ENCODE assay signal across 4 cellular contexts in genomic region chr22:42112793-42113192, GRCh38. TPM values are rescaled to one million over a fixed set of nuclear protein-coding genes. Genes with fewer than 3 reads are reported as not detected.
DNase-seq lines count a peak whose midpoint lies in the region; TF ChIP-seq lines count a peak whose summit lies in the region.
"Not testable (repeated sequence)": the region's sequence is repeated elsewhere in the genome, so short reads cannot be mapped to it uniquely, and the experiment has no call there.

No MANE protein-coding gene starts in this region.

- H3K9me3 ChIP-seq in HUES6 (ENCODE audit: control insufficient read depth, insufficient read depth, low read depth, low read length) = peaks cover 25% of the 10 kb centered on the region
- not testable (repeated sequence) for H3K9me3 ChIP-seq in SK-N-SH

- peak; percentile 18; the same call in 1 of the 2 replicates for TF ChIP-seq CTCF in AG10803 (conservative IDR thresholded peaks at IDR 0.05; ENCODE audit: low read length)
- TF ChIP-seq CTCF in SK-N-SH (IDR thresholded peaks at IDR 0.05); fibroblast of villous mesenchyme (IDR thresholded peaks at IDR 0.05; ENCODE audit: insufficient read depth, low read depth, low read length): not testable (repeated sequence)

- H3K4me3 ChIP-seq in AG10803 (ENCODE audit: low read length); HUES6 (ENCODE audit: low read depth, low read length); SK-N-SH (ENCODE audit: low read depth in 2 of 2, low read length in 1 of 2); fibroblast of villous mesenchyme (ENCODE audit: low read depth, low read length): not testable (repeated sequence)

- CTCF ChIA-PET in SK-N-SH (lab: Yijun Ruan, JAX) = interaction anchor here (0.7 to 1.4 kb wide), 6 partner anchors 9 to 332 kb away, joined by 3 to 11 read pairs (median 6); partner anchors contain the start of gene NDUFA6

- DNase-seq in AG10803 (ENCODE audit: low read depth) = not testable (repeated sequence)
- peak; percentile 50 for DNase-seq in SK-N-SH
- peak; percentile 16 for DNase-seq in fibroblast of villous mesenchyme (ENCODE audit: low read depth)

- peak; percentile 54 for TF ChIP-seq RAD21 in SK-N-SH (IDR thresholded peaks at IDR 0.05; ENCODE audit: low read length)

- H3K9me2 ChIP-seq in SK-N-SH = not testable (repeated sequence)

- not testable (repeated sequence) for H3K36me3 ChIP-seq in HUES6 (ENCODE audit: control insufficient read depth, insufficient read depth, low read length); SK-N-SH (replicated peaks in 1 of 2; ENCODE audit: control insufficient read depth in 1 of 2, insufficient read depth in 2 of 2, low read length in 1 of 2)

- POLR2A ChIA-PET in SK-N-SH (lab: Yijun Ruan, JAX) = not testable (repeated sequence)

- H3K9ac ChIP-seq in HUES6 (ENCODE audit: low read length) = peak overlapping the region; percentile 49
- not testable (repeated sequence) for H3K9ac ChIP-seq in SK-N-SH

- not testable (repeated sequence) for H3K4me1 ChIP-seq in HUES6 (ENCODE audit: control insufficient read depth, insufficient read depth, low read length); SK-N-SH (ENCODE audit: control insufficient read depth in 1 of 2, insufficient read depth in 2 of 2, low read depth in 1 of 2, low read length in 1 of 2)

- 20% methylated on average over 2 of the region's 4 CpGs for WGBS in SK-N-SH (ENCODE audit: low lambda C conversion rate)

- not testable (repeated sequence) for H2AFZ ChIP-seq in SK-N-SH (ENCODE audit: low read depth)

- not testable (repeated sequence) for H3K79me2 ChIP-seq in SK-N-SH (ENCODE audit: insufficient read depth)

- not testable (repeated sequence) for TF ChIP-seq EP300 in SK-N-SH (IDR thresholded peaks at IDR 0.05; ENCODE audit: borderline replicate concordance in 1 of 2, low read depth in 1 of 2, low read length in 1 of 2)

- H3K4me2 ChIP-seq in SK-N-SH = not testable (repeated sequence)

- not testable (repeated sequence) for H4K20me1 ChIP-seq in SK-N-SH (ENCODE audit: insufficient read depth)

- peak overlapping the region; percentile 67; the same call in 1 of the 2 replicates for H3K27ac ChIP-seq in HUES6 (ENCODE audit: low read depth, low read length)
- H3K27ac ChIP-seq in SK-N-SH (ENCODE audit: low read depth in 2 of 2, low read length in 1 of 2) = not testable (repeated sequence)

- H3F3A ChIP-seq in SK-N-SH (replicated peaks; ENCODE audit: insufficient read depth) = not testable (repeated sequence)

- H3K27me3 ChIP-seq in HUES6 (ENCODE audit: control insufficient read depth, insufficient read depth, low read length); SK-N-SH (ENCODE audit: insufficient read depth): not testable (repeated sequence)

RNA-seq across cellular contexts. Expression of gene CYP2D6, which starts 17.8 kb away (rescaled TPM):
- 0.26 and 0.32 TPM in 2 replicates for polyA plus RNA-seq in SK-N-SH (2012; rRNA removed)
- 0.03 and 0.05 TPM in 2 replicates for polyA plus RNA-seq in SK-N-SH (2012; cell fraction: cytosol; rRNA removed)
- 5.0 and 6.1 TPM in 2 replicates for polyA plus RNA-seq in SK-N-SH (2012; cell fraction: nucleus; rRNA removed)
- total RNA-seq in fibroblast of villous mesenchyme = under 0.01 and 0.32 TPM in 2 replicates

RNA-seq across cellular contexts. Expression of gene NDUFA6, which starts 22.2 kb away (rescaled TPM):
- polyA plus RNA-seq in SK-N-SH (2012; rRNA removed) = 37.8 and 42.0 TPM in 2 replicates
- polyA plus RNA-seq in SK-N-SH (2012; cell fraction: cytosol; rRNA removed) = 48.5 and 52.2 TPM in 2 replicates
- 12.8 and 13.7 TPM in 2 replicates for polyA plus RNA-seq in SK-N-SH (2012; cell fraction: nucleus; rRNA removed)
- total RNA-seq in fibroblast of villous mesenchyme = 40.6 TPM in 2 replicates

RNA-seq across cellular contexts. Expression of gene SMDT1, which starts 33.3 kb away (rescaled TPM):
- 23.4 and 29.8 TPM in 2 replicates for polyA plus RNA-seq in SK-N-SH (2012; rRNA removed)
- polyA plus RNA-seq in SK-N-SH (2012; cell fraction: cytosol; rRNA removed) = 24.0 and 26.8 TPM in 2 replicates
- polyA plus RNA-seq in SK-N-SH (2012; cell fraction: nucleus; rRNA removed) = 8.9 and 9.6 TPM in 2 replicates
- 5.2 and 6.1 TPM in 2 replicates for total RNA-seq in fibroblast of villous mesenchyme

RNA-seq across cellular contexts. Expression of gene PHETA2, which starts 38.7 kb away (rescaled TPM):
- polyA plus RNA-seq in SK-N-SH (2012; rRNA removed) = 0.05 and 0.18 TPM in 2 replicates
- 0.05 and 0.07 TPM in 2 replicates for polyA plus RNA-seq in SK-N-SH (2012; cell fraction: cytosol; rRNA removed)
- 0.29 and 0.30 TPM in 2 replicates for polyA plus RNA-seq in SK-N-SH (2012; cell fraction: nucleus; rRNA removed)
- total RNA-seq in fibroblast of villous mesenchyme = 19.0 and 21.2 TPM in 2 replicates

RNA-seq across cellular contexts. Expression of gene NAGA, which starts 42.2 kb away (rescaled TPM):
- polyA plus RNA-seq in SK-N-SH (2012; rRNA removed) = 15.4 and 16.8 TPM in 2 replicates
- polyA plus RNA-seq in SK-N-SH (2012; cell fraction: cytosol; rRNA removed) = 8.2 and 11.0 TPM in 2 replicates
- 11.2 and 14.8 TPM in 2 replicates for polyA plus RNA-seq in SK-N-SH (2012; cell fraction: nucleus; rRNA removed)
- 31.1 and 41.6 TPM in 2 replicates for total RNA-seq in fibroblast of villous mesenchyme
